In genomic region chr16:8626946-8627345, GRCh38 we compare ENCODE assay signal across 29 cellular contexts. TPM values are rescaled to one million over a fixed set of nuclear protein-coding genes. Genes with fewer than 3 reads are reported as not detected.
"Had no signal": no experiment of that assay in that cellular context is flagged by ENCODE, and none has a peak within 500 bp of the region (broad histone marks: within the 10 kb centered on the region; RNA-seq: fewer than 3 reads in every experiment).

No MANE protein-coding gene starts in this region.

- H3K4me3 ChIP-seq: heart left ventricle, lower lobe of right lung, ovary, psoas muscle, tibial nerve had no signal

- ATAC-seq: activated naive CD8-positive, alpha-beta T cell treated with anti-CD3 and anti-CD28 coated beads, Interleukin-2, amount 50 U/mL, for 24 hours; esophagus mucosa; heart left ventricle; lower lobe of right lung; natural killer cell; psoas muscle had no signal

- H3K4me3 Mint-ChIP-seq: activated CD4-positive, alpha-beta memory T cell treated with anti-CD3 and anti-CD28 coated beads, Interleukin-2, amount 10 ng/mL, durations not matched to agents 7 days and 5 days; activated CD4-positive, alpha-beta T cell treated with anti-CD3 and anti-CD28 coated beads, Interleukin-2, amount 10 ng/mL, durations not matched to agents 24 days and 14 days; activated naive CD4-positive, alpha-beta T cell treated with anti-CD3 and anti-CD28 coated beads for 36 hours; activated naive CD8-positive, alpha-beta T cell treated with anti-CD3 and anti-CD28 coated beads, Interleukin-2, amount 50 U/mL, for 24 hours; central memory CD8-positive, alpha-beta T cell; dendritic cell treated with granulocyte-macrophage colony-stimulating factor and Interleukin-4, amounts not matched to agents 40 ng/mL and 50 ng/mL, for 4 days; endodermal cell; natural killer cell; T-helper 1 cell treated with Interleukin-12 subunit alpha and Interleukin-12 subunit beta and Interleukin-4 antibody, amounts not matched to agents 30 μg/mL and 1 μg/mL, for 36 hours had no signal

- H3K27me3 ChIP-seq: heart left ventricle, ovary, tibial nerve had no signal

- H3K36me3 ChIP-seq: ovary had no signal

- H3K27ac ChIP-seq: heart left ventricle, lower lobe of right lung, ovary, psoas muscle, tibial nerve had no signal

- H3K9me3 ChIP-seq: heart left ventricle, lower lobe of right lung, ovary, psoas muscle, tibial nerve had no signal

- H3K9me3 Mint-ChIP-seq: activated CD4-positive, alpha-beta memory T cell treated with anti-CD3 and anti-CD28 coated beads, Interleukin-2, amount 10 ng/mL, durations not matched to agents 7 days and 5 days; activated CD4-positive, alpha-beta T cell treated with anti-CD3 and anti-CD28 coated beads, Interleukin-2, amount 10 ng/mL, durations not matched to agents 24 days and 14 days; activated naive CD4-positive, alpha-beta T cell treated with anti-CD3 and anti-CD28 coated beads for 36 hours; activated naive CD8-positive, alpha-beta T cell treated with anti-CD3 and anti-CD28 coated beads, Interleukin-2, amount 50 U/mL, for 24 hours; central memory CD8-positive, alpha-beta T cell; dendritic cell treated with granulocyte-macrophage colony-stimulating factor and Interleukin-4, amounts not matched to agents 40 ng/mL and 50 ng/mL, for 4 days; endodermal cell; natural killer cell; T-helper 1 cell treated with Interleukin-12 subunit alpha and Interleukin-12 subunit beta and Interleukin-4 antibody, amounts not matched to agents 30 μg/mL and 1 μg/mL, for 36 hours had no signal

- H3K27ac Mint-ChIP-seq: activated CD4-positive, alpha-beta memory T cell treated with anti-CD3 and anti-CD28 coated beads, Interleukin-2, amount 10 ng/mL, durations not matched to agents 7 days and 5 days; activated CD4-positive, alpha-beta T cell treated with anti-CD3 and anti-CD28 coated beads, Interleukin-2, amount 10 ng/mL, durations not matched to agents 24 days and 14 days; activated naive CD4-positive, alpha-beta T cell treated with anti-CD3 and anti-CD28 coated beads for 36 hours; activated naive CD8-positive, alpha-beta T cell treated with anti-CD3 and anti-CD28 coated beads, Interleukin-2, amount 50 U/mL, for 24 hours; dendritic cell treated with granulocyte-macrophage colony-stimulating factor and Interleukin-4, amounts not matched to agents 40 ng/mL and 50 ng/mL, for 4 days; endodermal cell; T-helper 1 cell treated with Interleukin-12 subunit alpha and Interleukin-12 subunit beta and Interleukin-4 antibody, amounts not matched to agents 30 μg/mL and 1 μg/mL, for 36 hours had no signal

- H3K27me3 Mint-ChIP-seq: activated CD4-positive, alpha-beta memory T cell treated with anti-CD3 and anti-CD28 coated beads, Interleukin-2, amount 10 ng/mL, durations not matched to agents 7 days and 5 days; activated CD4-positive, alpha-beta T cell treated with anti-CD3 and anti-CD28 coated beads, Interleukin-2, amount 10 ng/mL, durations not matched to agents 24 days and 14 days; activated naive CD8-positive, alpha-beta T cell treated with anti-CD3 and anti-CD28 coated beads, Interleukin-2, amount 50 U/mL, for 24 hours; central memory CD8-positive, alpha-beta T cell; dendritic cell treated with granulocyte-macrophage colony-stimulating factor and Interleukin-4, amounts not matched to agents 40 ng/mL and 50 ng/mL, for 4 days had no signal

- DNase-seq: activated CD4-positive, alpha-beta memory T cell treated with anti-CD3 and anti-CD28 coated beads, Interleukin-2, amount 10 ng/mL, durations not matched to agents 7 days and 5 days; activated CD4-positive, alpha-beta T cell treated with anti-CD3 and anti-CD28 coated beads, Interleukin-2, amount 10 ng/mL, durations not matched to agents 24 days and 14 days; activated CD4-positive, CD25-positive, alpha-beta regulatory T cell treated with anti-CD3 and anti-CD28 coated beads, Interleukin-2, amount 50 U/mL, for 72 hours; activated effector memory CD4-positive, alpha-beta T cell treated with Interleukin-2 at 50 U/mL for 16 hours; activated naive CD4-positive, alpha-beta T cell treated with anti-CD3 and anti-CD28 coated beads for 36 hours; activated naive CD8-positive, alpha-beta T cell treated with anti-CD3 and anti-CD28 coated beads, Interleukin-2, amount 50 U/mL, for 24 hours; activated T-cell treated with anti-CD3 and anti-CD28 coated beads, Interleukin-2, amount 50 U/mL, for 48 hours; endodermal cell; foreskin fibroblast; heart left ventricle; hypothalamus; lower lobe of right lung; mesenchymal stem cell; natural killer cell; ovary; psoas muscle; stimulated activated CD4-positive, alpha-beta T cell treated with anti-CD3 and anti-CD28 coated beads, Interleukin-2, amount 100 ng/mL, for 48 hours; stimulated activated naive CD4-positive, alpha-beta T cell treated with Interleukin-2 at 50 U/mL for 16 hours; SW 1271; T-helper 9 cell had no signal

RNA-seq across cellular contexts. Expression of gene TMEM114, which starts 36.6 kb away (rescaled TPM):
- total RNA-seq: activated CD4-positive, alpha-beta memory T cell treated with anti-CD3 and anti-CD28 coated beads, Interleukin-2, amount 10 ng/mL, durations not matched to agents 7 days and 5 days; activated CD4-positive, alpha-beta T cell treated with anti-CD3 and anti-CD28 coated beads, Interleukin-2, amount 10 ng/mL, durations not matched to agents 24 days and 14 days; activated naive CD4-positive, alpha-beta T cell treated with anti-CD3 and anti-CD28 coated beads for 36 hours; bronchial epithelial cell; esophagus mucosa; heart left ventricle; kidney epithelial cell; lower lobe of right lung; natural killer cell; ovary; psoas muscle; temporal lobe; tibial nerve; ureter had no signal
- polyA plus RNA-seq: heart left ventricle, ovary, psoas muscle had no signal
